12 cellular contexts compared by ENCODE assay signal in genomic region chr5:160938532-160938931, GRCh38.
DNase-seq lines count a peak whose midpoint lies in the region; ATAC-seq, FAIRE-seq and TF ChIP-seq lines count a peak whose summit lies in the region.
"Had no signal": no experiment of that assay in that cellular context is flagged by ENCODE, and none has a peak within 500 bp of the region (broad histone marks: within the 10 kb centered on the region; RNA-seq: fewer than 3 reads in every experiment).

No MANE protein-coding gene starts in this region.

- CTCF ChIA-PET in K562 (lab: Yijun Ruan, JAX; ENCODE audit: low intra/inter-chr PET ratio) = no interaction called here

- H3K27ac Mint-ChIP-seq in T-helper 17 cell = no peak overlapping the region

- 0% methylated on average over 4 of the region's 4 CpGs for WGBS in K562 (ENCODE audit: insufficient coverage, low coverage, missing lambda C conversion rate)

- H3K36me3 ChIP-seq in K562 (ENCODE audit: control insufficient read depth, insufficient read depth, low read length) = no peaks in the 10 kb centered on the region
- no peaks in the 10 kb centered on the region for H3K36me3 ChIP-seq in HAP-1 (replicated peaks)

- intact Hi-C loops in K562 (cut with micrococcal nuclease) = no loop called here

- H3K9me3 ChIP-seq in K562 (replicated peaks; ENCODE audit: control insufficient read depth, insufficient read depth, low read depth, low read length) (no peaks in the 10 kb centered on the region), T-helper 17 cell (ENCODE audit: control insufficient read depth, low read length, poor library complexity, severe bottlenecking) (no peaks in the 10 kb centered on the region), HAP-1 (no peaks in the 10 kb centered on the region)

- no peak overlapping the region for H3K9ac ChIP-seq in K562 (ENCODE audit: insufficient read depth in 1 of 2, low read depth in 2 of 2, low read length in 2 of 2)

- H3K27me3 Mint-ChIP-seq in T-helper 17 cell = no peaks in the 10 kb centered on the region
- H3K27me3 Mint-ChIP-seq: central memory CD8-positive, alpha-beta T cell had no signal

- no peaks in the 10 kb centered on the region for H3K9me1 ChIP-seq in K562 (ENCODE audit: control insufficient read depth, insufficient read depth, low read length)

- H3K4me1 ChIP-seq in K562 (replicated peaks in 1 of 2; ENCODE audit: control insufficient read depth in 2 of 2, insufficient read depth in 2 of 2, low read length in 2 of 2) (no peaks in the 10 kb centered on the region), HAP-1 (no peaks in the 10 kb centered on the region)

- no peak for TF ChIP-seq EP300 in K562 (IDR thresholded peaks at IDR 0.05; ENCODE audit: low read length)

- DNase-seq in Daoy (ENCODE audit: low read depth) = peak; percentile 15
- peak; percentile 53 for DNase-seq in NCI-H1436 (lab: John Stamatoyannopoulos, UW)
- no peak for DNase-seq in K562 (ENCODE audit: extremely low read depth in 1 of 4, low spot score in 3 of 4)
- DNase-seq in lung microvascular endothelial cell (ENCODE audit: low read depth in 2 of 2) = peak; percentile 27 to 64
- no peak for DNase-seq in T-helper 17 cell
- no peak for DNase-seq in HAP-1 (ENCODE audit: low spot score in 2 of 2)
- DNase-seq in HUDEP-2 (lab: John Stamatoyannopoulos, UW; ENCODE audit: unreplicated experiment in 76 of 76) = no peak
- DNase-seq in NCI-H1417 treated with DMSO at 0.1 percent for 48 hours (lab: John Stamatoyannopoulos, UW) = no peak
- DNase-seq: activated gamma-delta T cell treated with Interleukin-2 at 50 U/mL for 16 hours, foreskin fibroblast had no signal

- in situ Hi-C loops in K562 (cut with MboI) (no loop called here), HAP-1 (cut with MboI; ENCODE audit: low sequenced_read_pairs) (no loop called here)

- BruUV-seq in K562 (replicated peaks; lab: Mats Ljungman, UMichigan) = no TSS peak

- no peak for TF ChIP-seq RAD21 in K562 (CRISPR knock-in tag; conservative IDR thresholded peaks at IDR 0.05 in 1 of 2, IDR thresholded peaks at IDR 0.05 in 1 of 2)

- no peaks in the 10 kb centered on the region for H3K79me2 ChIP-seq in K562 (ENCODE audit: control insufficient read depth, insufficient read depth, low read length)

- no peaks in the 10 kb centered on the region for H3K4me1 Mint-ChIP-seq in T-helper 17 cell
- H3K4me1 Mint-ChIP-seq: central memory CD8-positive, alpha-beta T cell had no signal

- no peak for TF ChIP-seq POLR2A in K562 (conservative IDR thresholded peaks at IDR 0.05)

- no peak overlapping the region for H2AFZ ChIP-seq in K562 (ENCODE audit: low read depth, low read length)

- no peaks in the 10 kb centered on the region for H3K36me3 Mint-ChIP-seq in T-helper 17 cell (ENCODE audit: low read depth)

- H3K4me3 Mint-ChIP-seq in T-helper 17 cell = no peak overlapping the region
- H3K4me3 Mint-ChIP-seq: central memory CD8-positive, alpha-beta T cell had no signal

- FAIRE-seq in K562 (lab: Jason Lieb, UNC) = no peak

- POLR2A ChIA-PET in K562 (lab: Yijun Ruan, JAX) = no interaction called here

- no peaks in the 10 kb centered on the region for H4K20me1 ChIP-seq in K562 (replicated peaks; ENCODE audit: control insufficient read depth, insufficient read depth, low read length)

- no peak overlapping the region for H3K4me3 ChIP-seq in K562
- no peak overlapping the region for H3K4me3 ChIP-seq in HAP-1

- no peak overlapping the region for H3K4me2 ChIP-seq in K562 (ENCODE audit: insufficient read depth, low read length)

- ATAC-seq in K562 (no peak), T-helper 17 cell (no peak)
- ATAC-seq: Panc1 had no signal

- H3K27ac ChIP-seq in K562 (ENCODE audit: extremely low read depth, low read depth, low read length) = no peak overlapping the region

- TF ChIP-seq CTCF in K562 (IDR thresholded peaks at IDR 0.05 in 2 of 3, conservative IDR thresholded peaks at IDR 0.05 in 1 of 3; ENCODE audit: insufficient read depth in 2 of 3, low read depth in 1 of 3, low read length in 3 of 3) = no peak

- H3K27me3 ChIP-seq in K562 (ENCODE audit: control insufficient read depth in 2 of 2, insufficient read depth in 2 of 2, low read length in 2 of 2) = no peaks in the 10 kb centered on the region
- no peaks in the 10 kb centered on the region for H3K27me3 ChIP-seq in HAP-1 (ENCODE audit: low read depth)

TF ChIP-seq in K562, 482 proteins besides CTCF, POLR2A, EP300 and RAD21:
- no peak for TF ChIP-seq CSDE1 (IDR thresholded peaks at IDR 0.05)
- TF ChIP-seq NFE2 (IDR thresholded peaks at IDR 0.05; ENCODE audit: low read depth) = 0 out of 2 replicates have a peak, but pooled peaks have one; percentile 23
- TF ChIP-seq MAFG (tag; conservative IDR thresholded peaks at IDR 0.05) = peak; percentile 45; the same call in 1 of the 2 replicates
- no peak for TF ChIP-seq ATF4 (CRISPR knock-in tag; IDR thresholded peaks at IDR 0.05)

Comparison
In these comparisons a context has a peak if more than half of its experiments do, and no peak if none do; other contexts are left out.
1. DNase-seq: peak in Daoy (single experiment), NCI-H1436 (single experiment) and lung microvascular endothelial cell (2 of 2); none in K562 (0 of 4), T-helper 17 cell (0 of 3), HAP-1 (0 of 2), HUDEP-2 (0 of 76) and NCI-H1417 treated with DMSO at 0.1 percent for 48 hours (single experiment).